In genomic region chr12:4822572-4822971, GRCh38 we compare ENCODE assay signal across 8 cellular contexts.
"Had no signal": no experiment of that assay in that cellular context is flagged by ENCODE, and none has a peak within 500 bp of the region (broad histone marks: within the 10 kb centered on the region; RNA-seq: fewer than 3 reads in every experiment).

No MANE protein-coding gene starts in this region.

- H3K9me3 ChIP-seq: HAP-1 had no signal

- H2AFZ ChIP-seq: GM23248 had no signal

- H3K4me1 ChIP-seq: HAP-1 had no signal

- H3K36me3 ChIP-seq: HAP-1 had no signal

- H3K27ac ChIP-seq: GM23248 had no signal

- FAIRE-seq: HTR-8/SVneo, K562 had no signal

- H3K9ac ChIP-seq: GM23248 had no signal

- H3K4me3 ChIP-seq: GM23248, HAP-1, K562 had no signal

- DNase-seq: GM23248, GOT3, H7, IMR-90, KG1 had no signal
